ENCODE assay signal across 8 cellular contexts in genomic region chr7:113289140-113289740, GRCh38.
DNase-seq lines count a peak whose midpoint lies in the region; TF ChIP-seq lines count a peak whose summit lies in the region.

No MANE protein-coding gene starts in this region.

- no peak overlapping the region for H3K4me3 Mint-ChIP-seq in activated T-helper 1 cell treated with anti-CD3 and anti-CD28 coated beads, Interleukin-12 subunit alpha, Interleukin-12 subunit beta, Interleukin-2, Interleukin-4 antibody, amounts not matched to agents 30 ng/mL and 10 ng/mL and 1 ng/mL, durations not matched to agents 14 hours and 24 hours and 36 hours

- H3K4me3 ChIP-seq in HEK293 (ENCODE audit: low read depth, low read length), result no peak overlapping the region

- H3K27ac ChIP-seq in HEK293 (ENCODE audit: extremely low read depth, low read depth, low read length), result no peak overlapping the region

- TF ChIP-seq CTCF in HEK293 (tag by site-specific recombination; IDR thresholded peaks at IDR 0.05), result no peak

- peak; percentile 5 to 34 for DNase-seq in SHP77 (lab: John Stamatoyannopoulos, UW)
- DNase-seq in SHP77 treated with DMSO at 0.1 percent for 48 hours (lab: John Stamatoyannopoulos, UW), result no peak
- peak; percentile 70 to 84 for DNase-seq in NCI-H526 (lab: John Stamatoyannopoulos, UW)
- peak; percentile 58 for DNase-seq in dedifferentiated amniotic fluid mesenchymal stem cell (ENCODE audit: extremely low spot score)
- DNase-seq in renal cortical epithelial cell (ENCODE audit: low read depth), result peak; percentile 34
- no peak for DNase-seq in activated T-helper 1 cell treated with anti-CD3 and anti-CD28 coated beads, Interleukin-12 subunit alpha, Interleukin-12 subunit beta, Interleukin-2, Interleukin-4 antibody, amounts not matched to agents 30 ng/mL and 10 ng/mL and 1 ng/mL, durations not matched to agents 14 hours and 24 hours and 36 hours (ENCODE audit: low spot score)
- DNase-seq in posterior vena cava (ENCODE audit: low spot score), result no peak

- peaks cover 3% of the 10 kb centered on the region for H3K27me3 Mint-ChIP-seq in activated T-helper 1 cell treated with anti-CD3 and anti-CD28 coated beads, Interleukin-12 subunit alpha, Interleukin-12 subunit beta, Interleukin-2, Interleukin-4 antibody, amounts not matched to agents 30 ng/mL and 10 ng/mL and 1 ng/mL, durations not matched to agents 14 hours and 24 hours and 36 hours (ENCODE audit: insufficient read depth)

- H3K9me3 ChIP-seq in HEK293 (ENCODE audit: control insufficient read depth, insufficient read depth, low read depth, low read length), result no peaks in the 10 kb centered on the region

- H3K9me3 Mint-ChIP-seq in activated T-helper 1 cell treated with anti-CD3 and anti-CD28 coated beads, Interleukin-12 subunit alpha, Interleukin-12 subunit beta, Interleukin-2, Interleukin-4 antibody, amounts not matched to agents 30 ng/mL and 10 ng/mL and 1 ng/mL, durations not matched to agents 14 hours and 24 hours and 36 hours, result no peaks in the 10 kb centered on the region

- POLR2A ChIA-PET in HEK293 (lab: Yijun Ruan, JAX), result no interaction called here

- CTCF ChIA-PET in HEK293 (lab: Yijun Ruan, JAX), result interaction anchor here (0.8 to 1.5 kb wide), 4 partner anchors 90 to 276 kb away, joined by 3 to 4 read pairs (median 4); no protein-coding TSS in a partner anchor

- intact Hi-C loops in activated T-helper 1 cell treated with anti-CD3 and anti-CD28 coated beads, Interleukin-12 subunit alpha, Interleukin-12 subunit beta, Interleukin-2, Interleukin-4 antibody, amounts not matched to agents 30 ng/mL and 10 ng/mL and 1 ng/mL, durations not matched to agents 14 hours and 24 hours and 36 hours (cut with micrococcal nuclease), result no loop called here
- intact Hi-C loops in posterior vena cava (cut with DNase I), result no loop called here

- H3K36me3 Mint-ChIP-seq in activated T-helper 1 cell treated with anti-CD3 and anti-CD28 coated beads, Interleukin-12 subunit alpha, Interleukin-12 subunit beta, Interleukin-2, Interleukin-4 antibody, amounts not matched to agents 30 ng/mL and 10 ng/mL and 1 ng/mL, durations not matched to agents 14 hours and 24 hours and 36 hours (ENCODE audit: low read depth), result no peaks in the 10 kb centered on the region

- no peaks in the 10 kb centered on the region for H3K4me1 Mint-ChIP-seq in activated T-helper 1 cell treated with anti-CD3 and anti-CD28 coated beads, Interleukin-12 subunit alpha, Interleukin-12 subunit beta, Interleukin-2, Interleukin-4 antibody, amounts not matched to agents 30 ng/mL and 10 ng/mL and 1 ng/mL, durations not matched to agents 14 hours and 24 hours and 36 hours (ENCODE audit: low read depth)

- H3K27ac Mint-ChIP-seq in activated T-helper 1 cell treated with anti-CD3 and anti-CD28 coated beads, Interleukin-12 subunit alpha, Interleukin-12 subunit beta, Interleukin-2, Interleukin-4 antibody, amounts not matched to agents 30 ng/mL and 10 ng/mL and 1 ng/mL, durations not matched to agents 14 hours and 24 hours and 36 hours, result no peak overlapping the region

- no peaks in the 10 kb centered on the region for H3K4me1 ChIP-seq in HEK293 (ENCODE audit: control insufficient read depth, insufficient read depth, low read length)

- no peaks in the 10 kb centered on the region for H3K36me3 ChIP-seq in HEK293 (ENCODE audit: control insufficient read depth in 2 of 2, insufficient read depth in 1 of 2, low read length in 2 of 2)

TF ChIP-seq in HEK293, 187 proteins besides CTCF, POLR2A, EP300 and RAD21:
- no peak for TF ChIP-seq ATF2 (tag by site-specific recombination; IDR thresholded peaks at IDR 0.05; ENCODE audit: low read depth)
- no peak for TF ChIP-seq ZNF677 (tag by site-specific recombination; IDR thresholded peaks at IDR 0.05)
- no peak for TF ChIP-seq ZNF747 (tag by site-specific recombination; IDR thresholded peaks at IDR 0.05)
- TF ChIP-seq ZNF654 (tag by site-specific recombination; IDR thresholded peaks at IDR 0.05; ENCODE audit: low read depth), result peak; percentile 48; the same call in 1 of the 2 replicates
- no peak for TF ChIP-seq ZXDB (tag by site-specific recombination; IDR thresholded peaks at IDR 0.05)
- no peak for TF ChIP-seq ZNF544 (tag by site-specific recombination; IDR thresholded peaks at IDR 0.05)
- TF ChIP-seq OVOL3 (tag by site-specific recombination; IDR thresholded peaks at IDR 0.05), result no peak
TF ChIP-seq in HEK293: peak in this region for 1.

Comparison
In these comparisons a context has a peak if more than half of its experiments do, and no peak if none do; other contexts are left out.
1. DNase-seq: peak in SHP77 (2 of 2), NCI-H526 (2 of 2), dedifferentiated amniotic fluid mesenchymal stem cell (single experiment) and renal cortical epithelial cell (single experiment); none in SHP77 treated with DMSO at 0.1 percent for 48 hours (single experiment), activated T-helper 1 cell treated with anti-CD3 and anti-CD28 coated beads, Interleukin-12 subunit alpha, Interleukin-12 subunit beta, Interleukin-2, Interleukin-4 antibody, amounts not matched to agents 30 ng/mL and 10 ng/mL and 1 ng/mL, durations not matched to agents 14 hours and 24 hours and 36 hours (single experiment) and posterior vena cava (single experiment).